In the genomic region with DNA sequence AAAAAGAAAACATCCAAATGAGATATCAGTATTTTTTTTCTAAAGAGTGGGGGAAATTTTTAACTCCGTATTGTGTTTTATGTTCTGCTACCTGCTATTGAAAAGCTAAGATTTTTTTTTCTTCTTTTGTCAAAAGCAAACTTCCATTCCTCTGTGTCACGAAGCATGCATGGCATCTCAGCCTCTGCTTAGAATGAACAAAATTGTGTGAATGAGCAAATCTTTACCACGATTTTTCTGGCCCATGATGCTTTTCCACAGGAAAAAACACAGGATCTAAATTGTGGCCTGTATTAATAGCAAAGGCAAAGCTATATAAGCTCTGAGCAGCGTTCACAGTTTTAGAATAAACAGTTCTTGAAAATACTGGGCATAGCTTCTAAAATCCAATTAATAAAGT, we compare ENCODE assay signal across 15 cellular contexts.
DNase-seq lines count a peak whose midpoint lies in the region; ATAC-seq lines count a peak whose summit lies in the region.
"Had no signal": no experiment of that assay in that cellular context is flagged by ENCODE, and none has a peak within 500 bp of the region (broad histone marks: within the 10 kb centered on the region; RNA-seq: fewer than 3 reads in every experiment).

No MANE protein-coding gene starts in this region.

- H3K4me3 Mint-ChIP-seq in activated naive CD8-positive, alpha-beta T cell treated with anti-CD3 and anti-CD28 coated beads, Interleukin-2, amount 50 U/mL, for 24 hours = no peak overlapping the region
- H3K4me3 Mint-ChIP-seq: neural crest cell had no signal

- H3K27me3 ChIP-seq in endocrine pancreas (ENCODE audit: control insufficient read depth, insufficient read depth, low read length) = no peaks in the 10 kb centered on the region
- H3K27me3 ChIP-seq: sigmoid colon had no signal

- DNase-seq in EH (ENCODE audit: low read depth) = peak; percentile 75
- DNase-seq in RPMI7951 (ENCODE audit: low read depth) = peak; percentile 57
- DNase-seq in activated naive CD8-positive, alpha-beta T cell treated with anti-CD3 and anti-CD28 coated beads, Interleukin-2, amount 50 U/mL, for 24 hours = no peak
- DNase-seq in MV-4-11 (lab: John Stamatoyannopoulos, UW) = no peak
- DNase-seq: activated CD4-positive, alpha-beta T cell treated with anti-CD3 and anti-CD28 coated beads, Interleukin-2, amount 50 U/mL, for 1 hour; Calu3; NCI-H1048; NCI-H526 treated with DMSO at 0.1 percent for 48 hours; sigmoid colon had no signal

- H3K9me3 Mint-ChIP-seq in activated naive CD8-positive, alpha-beta T cell treated with anti-CD3 and anti-CD28 coated beads, Interleukin-2, amount 50 U/mL, for 24 hours = no peaks in the 10 kb centered on the region
- H3K9me3 Mint-ChIP-seq: activated naive CD4-positive, alpha-beta T cell treated with anti-CD3 and anti-CD28 coated beads, Interleukin-2, amount 50 U/mL, for 72 hours had no signal

- H3K27ac Mint-ChIP-seq in activated naive CD8-positive, alpha-beta T cell treated with anti-CD3 and anti-CD28 coated beads, Interleukin-2, amount 50 U/mL, for 24 hours = no peak overlapping the region
- H3K27ac Mint-ChIP-seq: activated naive CD4-positive, alpha-beta T cell treated with anti-CD3 and anti-CD28 coated beads, Interleukin-2, amount 50 U/mL, for 72 hours had no signal

- H3K4me3 ChIP-seq in endocrine pancreas (ENCODE audit: control insufficient read depth, insufficient read depth, low read length) (peak overlapping the region; percentile 7), mesodermal cell (ENCODE audit: extremely low read depth, insufficient read depth, low read length, poor library complexity, severe bottlenecking) (no peak overlapping the region)
- H3K4me3 ChIP-seq: sigmoid colon had no signal

- no peak overlapping the region for H3K9ac ChIP-seq in endocrine pancreas (ENCODE audit: control insufficient read depth, insufficient read depth, low read length)

- 57% methylated on average over 1 of the region's 4 CpGs; no CpG with 5 or more reads in 1 of the 2 experiments for WGBS in mesodermal cell (ENCODE audit: insufficient coverage in 2 of 2), 2 experiments

- H3K36me3 ChIP-seq in endocrine pancreas (ENCODE audit: control insufficient read depth, insufficient read depth, low read length) (no peaks in the 10 kb centered on the region), mesodermal cell (ENCODE audit: control insufficient read depth, insufficient read depth, low read length) (no peaks in the 10 kb centered on the region)
- H3K36me3 ChIP-seq: sigmoid colon had no signal

- H3K9me3 ChIP-seq in endocrine pancreas (ENCODE audit: control insufficient read depth, low read length) (no peaks in the 10 kb centered on the region), mesodermal cell (ENCODE audit: control insufficient read depth, low read length) (no peaks in the 10 kb centered on the region)
- H3K9me3 ChIP-seq: sigmoid colon had no signal

- H3K4me1 Mint-ChIP-seq in activated naive CD8-positive, alpha-beta T cell treated with anti-CD3 and anti-CD28 coated beads, Interleukin-2, amount 50 U/mL, for 24 hours = no peaks in the 10 kb centered on the region

- H3K27ac ChIP-seq in mesodermal cell (ENCODE audit: low read depth, low read length, severe bottlenecking) = peak overlapping the region; percentile 30

- no peak for ATAC-seq in activated naive CD8-positive, alpha-beta T cell treated with anti-CD3 and anti-CD28 coated beads, Interleukin-2, amount 50 U/mL, for 24 hours
- no peak for ATAC-seq in GM19324 (IDR thresholded peaks at IDR 0.05; ENCODE audit: low FRiP score, unreplicated experiment)
- no peak for ATAC-seq in GM18520 (IDR thresholded peaks at IDR 0.05; ENCODE audit: unreplicated experiment)
- ATAC-seq: activated naive CD4-positive, alpha-beta T cell treated with anti-CD3 and anti-CD28 coated beads, Interleukin-2, amount 50 U/mL, for 72 hours had no signal

- no peaks in the 10 kb centered on the region for H3K36me3 Mint-ChIP-seq in activated naive CD8-positive, alpha-beta T cell treated with anti-CD3 and anti-CD28 coated beads, Interleukin-2, amount 50 U/mL, for 24 hours (ENCODE audit: low read depth)
- H3K36me3 Mint-ChIP-seq: activated naive CD4-positive, alpha-beta T cell treated with anti-CD3 and anti-CD28 coated beads, Interleukin-2, amount 50 U/mL, for 72 hours had no signal

- H3K4me1 ChIP-seq in endocrine pancreas (ENCODE audit: control insufficient read depth, insufficient read depth, low read length) (peaks cover 11% of the 10 kb centered on the region), mesodermal cell (ENCODE audit: control insufficient read depth, insufficient read depth, low read length, poor library complexity, severe bottlenecking) (peaks cover 19% of the 10 kb centered on the region)

- H3K27me3 Mint-ChIP-seq in activated naive CD8-positive, alpha-beta T cell treated with anti-CD3 and anti-CD28 coated beads, Interleukin-2, amount 50 U/mL, for 24 hours = no peaks in the 10 kb centered on the region

Comparison
In these comparisons a context has a peak if more than half of its experiments do, and no peak if none do; other contexts are left out.
1. DNase-seq: peak in EH (single experiment) and RPMI7951 (single experiment); none in activated naive CD8-positive, alpha-beta T cell treated with anti-CD3 and anti-CD28 coated beads, Interleukin-2, amount 50 U/mL, for 24 hours (single experiment) and MV-4-11 (single experiment).